ENCODE assay signal across 12 cellular contexts in the genomic region with DNA sequence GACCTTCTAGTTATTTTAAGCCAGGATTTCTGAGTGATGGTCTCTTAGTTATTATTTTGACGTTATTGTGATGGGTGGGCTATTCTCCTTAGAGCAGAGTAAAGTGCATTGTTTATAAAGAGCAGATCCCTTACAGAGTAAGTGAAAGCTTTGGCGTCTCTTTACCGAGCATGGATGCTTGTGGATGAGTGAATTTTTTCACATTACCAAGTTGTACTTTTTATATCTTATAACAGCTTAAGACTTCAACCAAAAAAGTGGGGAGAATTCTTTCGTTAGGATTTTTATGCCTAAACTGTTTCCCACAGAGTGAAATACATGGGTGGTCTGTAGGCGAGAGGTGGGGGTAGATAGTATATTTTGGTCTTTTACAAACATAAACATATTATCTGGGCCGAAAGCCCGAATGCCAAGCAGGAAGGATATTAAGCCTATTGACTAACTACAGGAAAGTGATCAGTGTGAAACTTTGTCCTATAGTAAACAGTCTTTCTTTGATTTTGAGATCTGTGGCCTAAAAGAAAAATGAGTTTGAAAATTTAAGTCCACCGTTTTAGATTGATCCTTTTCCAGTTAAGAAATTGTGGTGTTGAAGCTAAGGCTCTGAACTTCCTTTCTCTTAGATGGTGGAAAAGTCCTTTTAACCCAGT.
A peak's percentile ranks its signal among the peaks of the same experiment; 100 is the strongest.
DNase-seq lines count a peak whose midpoint lies in the region; ATAC-seq, FAIRE-seq and TF ChIP-seq lines count a peak whose summit lies in the region.
"Had no signal": no experiment of that assay in that cellular context is flagged by ENCODE, and none has a peak within 500 bp of the region (broad histone marks: within the 10 kb centered on the region; RNA-seq: fewer than 3 reads in every experiment).

No MANE protein-coding gene starts in this region.

- CTCF ChIA-PET in PC-3 (lab: Charles Lee): no interaction called here

- no peaks in the 10 kb centered on the region for H4K20me1 ChIP-seq in PC-3 (ENCODE audit: low read length)

- no peak for ATAC-seq in PC-3
- no peak for ATAC-seq in HG03097 (IDR thresholded peaks at IDR 0.05; ENCODE audit: low FRiP score, unreplicated experiment)

- H3K9me3 ChIP-seq in BE2C: no peaks in the 10 kb centered on the region
- H3K9me3 ChIP-seq in adipocyte (ENCODE audit: control insufficient read depth, low read length): no peaks in the 10 kb centered on the region
- no peaks in the 10 kb centered on the region for H3K9me3 ChIP-seq in kidney (ENCODE audit: control insufficient read depth in 1 of 2, low read length in 2 of 2)
- no peaks in the 10 kb centered on the region for H3K9me3 ChIP-seq in skeletal muscle satellite cell (replicated peaks; ENCODE audit: low read length)
- H3K9me3 ChIP-seq in PC-3 (ENCODE audit: low read length): no peaks in the 10 kb centered on the region

- H3K79me2 ChIP-seq in PC-3 (ENCODE audit: low read length): no peaks in the 10 kb centered on the region

- POLR2A ChIA-PET in PC-3 (lab: Charles Lee; ENCODE audit: unreplicated experiment): no interaction called here

- FAIRE-seq in kidney (lab: Jason Lieb, UNC): no peak
- FAIRE-seq: bronchial epithelial cell had no signal

- no peaks in the 10 kb centered on the region for H3K9me2 ChIP-seq in PC-3 (replicated peaks; ENCODE audit: low read length)

- peaks cover 10% of the 10 kb centered on the region for H3K4me1 ChIP-seq in BE2C
- peaks cover 47% of the 10 kb centered on the region for H3K4me1 ChIP-seq in adipocyte (ENCODE audit: control insufficient read depth, insufficient read depth, low read length)
- no peaks in the 10 kb centered on the region for H3K4me1 ChIP-seq in kidney (ENCODE audit: control insufficient read depth in 1 of 2, insufficient read depth in 1 of 2, low read depth in 1 of 2, low read length in 2 of 2)
- H3K4me1 ChIP-seq in skeletal muscle satellite cell (ENCODE audit: control insufficient read depth, insufficient read depth, low read length): peaks cover 45% of the 10 kb centered on the region
- H3K4me1 ChIP-seq in PC-3 (ENCODE audit: insufficient read depth, low read length): peaks cover 11% of the 10 kb centered on the region

- H3K4me3 ChIP-seq in BE2C (ENCODE audit: low read depth, low read length) (peak overlapping the region; percentile 89), adipocyte (ENCODE audit: low read length) (peak overlapping the region; percentile 93), kidney (ENCODE audit: low read length in 2 of 2) (peak overlapping the region; percentile 37 to 41), skeletal muscle satellite cell (ENCODE audit: low read length) (peak overlapping the region; percentile 79), PC-3 (ENCODE audit: low read length) (no peak overlapping the region)

- H3F3A ChIP-seq in PC-3 (ENCODE audit: low read length, unreplicated experiment): peaks cover 6% of the 10 kb centered on the region

- H3K4me2 ChIP-seq in skeletal muscle satellite cell (ENCODE audit: low read length) (peak overlapping the region; percentile 78), PC-3 (ENCODE audit: low read length) (no peak overlapping the region)

- no TSS peak for BruUV-seq in PC-3 (replicated peaks; lab: Mats Ljungman, UMichigan)

- H3K36me3 ChIP-seq in BE2C: no peaks in the 10 kb centered on the region; the same call in 1 of the 2 replicates
- H3K36me3 ChIP-seq in adipocyte (ENCODE audit: control insufficient read depth, insufficient read depth, low read length, severe bottlenecking): peaks cover 41% of the 10 kb centered on the region
- no peaks in the 10 kb centered on the region for H3K36me3 ChIP-seq in kidney (ENCODE audit: control insufficient read depth in 1 of 2, insufficient read depth in 2 of 2, low read length in 2 of 2)
- H3K36me3 ChIP-seq in skeletal muscle satellite cell (ENCODE audit: insufficient read depth, low read length): peaks cover 18% of the 10 kb centered on the region
- no peaks in the 10 kb centered on the region for H3K36me3 ChIP-seq in PC-3 (ENCODE audit: low read depth, low read length)

- H3K27me3 ChIP-seq in BE2C (no peaks in the 10 kb centered on the region), adipocyte (replicated peaks; ENCODE audit: control insufficient read depth, insufficient read depth, low read length) (no peaks in the 10 kb centered on the region), skeletal muscle satellite cell (ENCODE audit: control insufficient read depth, insufficient read depth, low read length) (no peaks in the 10 kb centered on the region), PC-3 (ENCODE audit: low read length) (no peaks in the 10 kb centered on the region)

- H2AFZ ChIP-seq in PC-3 (ENCODE audit: low read length): no peak overlapping the region

- DNase-seq in BE2C (no peak), adipocyte (ENCODE audit: low read depth) (peak; percentile 31), kidney (no peak), DMS79 treated with DMSO at 0.1 percent for 48 hours (lab: John Stamatoyannopoulos, UW) (no peak), PC-3 (no peak), SIG-M5 (lab: John Stamatoyannopoulos, UW) (no peak)
- DNase-seq: CD4-positive, alpha-beta memory T cell; mesendoderm; NCI-H1105 had no signal

- TF ChIP-seq CTCF in BE2C (IDR thresholded peaks at IDR 0.05; ENCODE audit: low read depth, low read length) (no peak), kidney (IDR thresholded peaks at IDR 0.05; ENCODE audit: borderline replicate concordance, extremely low read depth, insufficient read depth) (no peak), PC-3 (conservative IDR thresholded peaks at IDR 0.05; ENCODE audit: low read depth, low read length) (no peak)

- intact Hi-C loops in kidney (cut with DNase I): no loop called here
- intact Hi-C loops in PC-3 (cut with micrococcal nuclease): loop anchor here (10.0 kb wide), 1 partner anchor 393 kb away; a partner anchor contains a TSS

- H3K27ac ChIP-seq in kidney (ENCODE audit: low read depth in 2 of 2, low read length in 2 of 2): peak overlapping the region; percentile 14 to 62
- no peak overlapping the region for H3K27ac ChIP-seq in PC-3 (ENCODE audit: low read length)

- H3K9ac ChIP-seq in adipocyte (ENCODE audit: low read length) (peak overlapping the region; percentile 97), kidney (ENCODE audit: low read length in 2 of 2) (no peak overlapping the region), skeletal muscle satellite cell (ENCODE audit: low read depth, low read length) (peak overlapping the region; percentile 93), PC-3 (ENCODE audit: low read length) (no peak overlapping the region)

Comparison
In these comparisons a context has a peak if more than half of its experiments do, and no peak if none do; other contexts are left out.
1. H3K9ac ChIP-seq: peak in adipocyte (single experiment) and skeletal muscle satellite cell (single experiment); none in kidney (0 of 2) and PC-3 (single experiment).